ENCODE assay signal across 26 cellular contexts in genomic region chr6:37967651-37968050, GRCh38.
"Had no signal": no experiment of that assay in that cellular context is flagged by ENCODE, and none has a peak within 500 bp of the region (broad histone marks: within the 10 kb centered on the region; RNA-seq: fewer than 3 reads in every experiment).

No MANE protein-coding gene starts in this region.

- H3K36me3 ChIP-seq: brain microvascular endothelial cell, cardiac muscle cell, colonic mucosa had no signal

- H3K4me1 ChIP-seq: colonic mucosa had no signal

- H3K27me3 ChIP-seq: brain microvascular endothelial cell, cardiac muscle cell, colonic mucosa, MG63 had no signal

- H3K27ac ChIP-seq: brain microvascular endothelial cell, cardiac muscle cell, colonic mucosa, KMS-11 had no signal

- H3K4me3 ChIP-seq: cardiac muscle cell, colonic mucosa, MG63 had no signal

- H3K9ac ChIP-seq: KMS-11 had no signal

- DNase-seq: activated B cell treated with CpG ODN at 0.5 μM for 24 hours; activated CD4-positive, alpha-beta T cell treated with anti-CD3 and anti-CD28 coated beads for 1 hour; activated CD4-positive, alpha-beta T cell treated with anti-CD3 and anti-CD28 coated beads, Interleukin-2, amount 10 ng/mL, durations not matched to agents 24 days and 14 days; activated CD4-positive, alpha-beta T cell treated with anti-CD3 and anti-CD28 coated beads, Interleukin-2, amount 50 U/mL, for 48 hours; activated CD8-positive, alpha-beta memory T cell treated with anti-CD3 and anti-CD28 coated beads, Interleukin-2, amount 10 ng/mL, durations not matched to agents 7 days and 5 days; activated effector memory CD4-positive, alpha-beta T cell treated with anti-CD3 and anti-CD28 coated beads, Interleukin-2, amount 50 U/mL, for 16 hours; activated naive CD4-positive, alpha-beta T cell treated with Interleukin-2 at 50 U/mL for 16 hours; activated T-cell treated with anti-CD3 and anti-CD28 coated beads, Interleukin-2, amount 50 U/mL, for 24 hours; amygdala; brain microvascular endothelial cell; colonic mucosa; IMR-90; MG63; NCI-H1092 treated with DMSO at 0.1 percent for 48 hours; NCI-H1417 treated with DMSO at 0.1 percent for 48 hours; NCI-H1694; NCI-H2029; NCI-H2107; NCI-H345; NCI-H510A treated with DMSO at 0.1 percent for 48 hours; NCI-H69; NK-92 treated with Interleukin-12 subunit alpha and Interleukin-12 subunit beta, amount 100 ng/mL, for 24 hours; SIG-M5; T-helper 1 cell had no signal

- H3K4me2 ChIP-seq: KMS-11 had no signal

- H3K9me3 ChIP-seq: colonic mucosa had no signal

- ATAC-seq: activated CD8-positive, alpha-beta memory T cell treated with anti-CD3 and anti-CD28 coated beads, Interleukin-2, amount 10 ng/mL, durations not matched to agents 7 days and 5 days had no signal
